Comparison of ENCODE assay signal across 25 cellular contexts in genomic region chr18:57764087-57764486, GRCh38. TPM values are rescaled to one million over a fixed set of nuclear protein-coding genes. Genes with fewer than 3 reads are reported as not detected.
A peak's percentile ranks its signal among the peaks of the same experiment; 100 is the strongest.
DNase-seq lines count a peak whose midpoint lies in the region; ATAC-seq and TF ChIP-seq lines count a peak whose summit lies in the region.
"Had no signal": no experiment of that assay in that cellular context is flagged by ENCODE, and none has a peak within 500 bp of the region (broad histone marks: within the 10 kb centered on the region; RNA-seq: fewer than 3 reads in every experiment).

No MANE protein-coding gene starts in this region.

- H3K27me3 ChIP-seq in A673 (replicated peaks; ENCODE audit: insufficient read depth, low read depth, low read length, poor library complexity): no peaks in the 10 kb centered on the region
- no peaks in the 10 kb centered on the region for H3K27me3 ChIP-seq in Caco-2 (replicated peaks; ENCODE audit: control insufficient read depth, insufficient read depth, low read length)
- no peaks in the 10 kb centered on the region for H3K27me3 ChIP-seq in lower lobe of right lung (ENCODE audit: low read depth)
- H3K27me3 ChIP-seq: BE2C, BLaER1 had no signal

- H3K27ac ChIP-seq in A673 (ENCODE audit: low read depth, low read length, poor library complexity, severe bottlenecking) (peak overlapping the region; percentile 48), lower lobe of right lung (no peak overlapping the region)
- H3K27ac ChIP-seq: 22Rv1, A549, BLaER1, C4-2B had no signal

- intact Hi-C loops in A673 (cut with micrococcal nuclease; ENCODE audit: unreplicated experiment): no loop called here
- intact Hi-C loops in Caco-2 (cut with micrococcal nuclease; ENCODE audit: unreplicated experiment): loop anchor here (5.0 kb wide), 1 partner anchor 38 kb away; the partner anchor contains the start of gene ATP8B1
- intact Hi-C loops in lower lobe of right lung (cut with DNase I): no loop called here

- H3K4me1 ChIP-seq in A673 (ENCODE audit: insufficient read depth, low read length, poor library complexity, severe bottlenecking): peaks cover 46% of the 10 kb centered on the region
- no peaks in the 10 kb centered on the region for H3K4me1 ChIP-seq in Caco-2
- H3K4me1 ChIP-seq in lower lobe of right lung: peaks cover 21% of the 10 kb centered on the region
- H3K4me1 ChIP-seq: BE2C, BLaER1 had no signal

- CTCF ChIA-PET in A673 (lab: Charles Lee) (no interaction called here), Caco-2 (lab: Charles Lee) (no interaction called here)
- CTCF ChIA-PET in activated CD4-positive, alpha-beta T cell treated with anti-CD3 and anti-CD28 coated beads, Interleukin-2, amount 10 ng/mL, durations not matched to agents 7 days and 5 days (lab: Charles Lee): no interaction called here

- DNase-seq in A673 (ENCODE audit: low spot score) (no peak), Caco-2 (no peak), HFFc6 (no peak), endothelial cell (ENCODE audit: low spot score) (no peak), lower lobe of right lung (no peak), activated gamma-delta T cell (lab: John Stamatoyannopoulos, UW) (no peak)
- DNase-seq in activated CD4-positive, alpha-beta T cell treated with anti-CD3 and anti-CD28 coated beads, Interleukin-2, amount 10 ng/mL, durations not matched to agents 7 days and 5 days: no peak
- DNase-seq: ACHN; BE2C; CD4-positive, alpha-beta T cell; CD8-positive, alpha-beta T cell; DMS 273 treated with DMSO at 0.1 percent for 48 hours; DMS153; DMS53; DMS79; DND-41; EL; GDM1 had no signal

- no peak for TF ChIP-seq CTCF in A673 (conservative IDR thresholded peaks at IDR 0.05; ENCODE audit: low read depth, low read length)
- TF ChIP-seq CTCF in Caco-2 (IDR thresholded peaks at IDR 0.05; ENCODE audit: insufficient read depth in 1 of 2, low read depth in 1 of 2, low read length in 1 of 2, severe bottlenecking in 1 of 2, unreplicated experiment in 1 of 2): no peak
- no peak for TF ChIP-seq CTCF in HFFc6 (IDR thresholded peaks at IDR 0.05)
- no peak for TF ChIP-seq CTCF in endothelial cell (IDR thresholded peaks at IDR 0.05; ENCODE audit: unreplicated experiment)
- TF ChIP-seq CTCF in lower lobe of right lung (IDR thresholded peaks at IDR 0.05): no peak

- H3K4me3 Mint-ChIP-seq in Caco-2 (ENCODE audit: unreplicated experiment) (no peak overlapping the region), HFFc6 (peak overlapping the region; percentile 28; the same call in 1 of the 2 replicates), endothelial cell (ENCODE audit: unreplicated experiment) (no peak overlapping the region)
- no peak overlapping the region for H3K4me3 Mint-ChIP-seq in activated CD4-positive, alpha-beta T cell treated with anti-CD3 and anti-CD28 coated beads, Interleukin-2, amount 10 ng/mL, durations not matched to agents 7 days and 5 days
- H3K4me3 Mint-ChIP-seq: CD4-positive, alpha-beta T cell; CD8-positive, alpha-beta T cell had no signal

- no peaks in the 10 kb centered on the region for H3K27me3 Mint-ChIP-seq in Caco-2 (ENCODE audit: insufficient read depth, unreplicated experiment)
- no peaks in the 10 kb centered on the region; the same call in 1 of the 2 replicates for H3K27me3 Mint-ChIP-seq in HFFc6 (ENCODE audit: insufficient read depth)
- peaks cover 10% of the 10 kb centered on the region for H3K27me3 Mint-ChIP-seq in endothelial cell (ENCODE audit: unreplicated experiment)
- no peaks in the 10 kb centered on the region for H3K27me3 Mint-ChIP-seq in activated CD4-positive, alpha-beta T cell treated with anti-CD3 and anti-CD28 coated beads, Interleukin-2, amount 10 ng/mL, durations not matched to agents 7 days and 5 days
- H3K27me3 Mint-ChIP-seq: CD4-positive, alpha-beta T cell had no signal

- ATAC-seq in GM18517 (IDR thresholded peaks at IDR 0.05; ENCODE audit: unreplicated experiment) (no peak), lower lobe of right lung (no peak)
- ATAC-seq: A549; CD8-positive, alpha-beta T cell; GM12878 had no signal

- H3K4me3 ChIP-seq in A673 (ENCODE audit: low read depth, low read length, poor library complexity, severe bottlenecking): no peak overlapping the region
- H3K4me3 ChIP-seq in Caco-2 (ENCODE audit: low read depth, low read length): no peak overlapping the region
- no peak overlapping the region for H3K4me3 ChIP-seq in lower lobe of right lung
- H3K4me3 ChIP-seq: A549, BLaER1, GM12878 had no signal

- H3K36me3 ChIP-seq in A673 (ENCODE audit: insufficient read depth, low read length, poor library complexity, severe bottlenecking) (peaks cover 10% of the 10 kb centered on the region), Caco-2 (ENCODE audit: control insufficient read depth, insufficient read depth, low read length) (no peaks in the 10 kb centered on the region), lower lobe of right lung (no peaks in the 10 kb centered on the region)
- H3K36me3 ChIP-seq: BE2C, BLaER1 had no signal

- H3K9me3 ChIP-seq in A673 (ENCODE audit: low read depth, low read length, poor library complexity, severe bottlenecking) (no peaks in the 10 kb centered on the region), Caco-2 (no peaks in the 10 kb centered on the region), lower lobe of right lung (no peaks in the 10 kb centered on the region)
- H3K9me3 ChIP-seq: A549, BE2C had no signal

- H3K36me3 Mint-ChIP-seq in Caco-2 (ENCODE audit: insufficient read depth, unreplicated experiment) (peaks cover 7% of the 10 kb centered on the region), HFFc6 (ENCODE audit: low read depth) (peaks cover 39% of the 10 kb centered on the region), endothelial cell (ENCODE audit: low read depth, unreplicated experiment) (peaks cover 21% of the 10 kb centered on the region)
- H3K36me3 Mint-ChIP-seq in activated CD4-positive, alpha-beta T cell treated with anti-CD3 and anti-CD28 coated beads, Interleukin-2, amount 10 ng/mL, durations not matched to agents 7 days and 5 days (ENCODE audit: low read depth): no peaks in the 10 kb centered on the region
- H3K36me3 Mint-ChIP-seq: CD8-positive, alpha-beta T cell had no signal

- H3K9me3 Mint-ChIP-seq in Caco-2 (ENCODE audit: unreplicated experiment) (no peaks in the 10 kb centered on the region), HFFc6 (no peaks in the 10 kb centered on the region), endothelial cell (ENCODE audit: unreplicated experiment) (no peaks in the 10 kb centered on the region)
- peaks cover 1% of the 10 kb centered on the region for H3K9me3 Mint-ChIP-seq in activated CD4-positive, alpha-beta T cell treated with anti-CD3 and anti-CD28 coated beads, Interleukin-2, amount 10 ng/mL, durations not matched to agents 7 days and 5 days
- H3K9me3 Mint-ChIP-seq: CD4-positive, alpha-beta T cell; CD8-positive, alpha-beta T cell had no signal

- BruUV-seq in A673 (replicated peaks; lab: Mats Ljungman, UMichigan): no TSS peak
- no TSS peak for BruUV-seq in Caco-2 (replicated peaks; lab: Mats Ljungman, UMichigan)

- POLR2A ChIA-PET in A673 (lab: Charles Lee; ENCODE audit: low non-redundant PET) (no interaction called here), Caco-2 (lab: Charles Lee) (no interaction called here)
- POLR2A ChIA-PET in activated CD4-positive, alpha-beta T cell treated with anti-CD3 and anti-CD28 coated beads, Interleukin-2, amount 10 ng/mL, durations not matched to agents 7 days and 5 days (lab: Charles Lee): no interaction called here

- H3K4me1 Mint-ChIP-seq in Caco-2 (ENCODE audit: low read depth, unreplicated experiment) (peaks cover 5% of the 10 kb centered on the region), HFFc6 (ENCODE audit: low read depth) (peaks cover 60% of the 10 kb centered on the region), endothelial cell (ENCODE audit: unreplicated experiment) (peaks cover 28% of the 10 kb centered on the region)
- H3K4me1 Mint-ChIP-seq in activated CD4-positive, alpha-beta T cell treated with anti-CD3 and anti-CD28 coated beads, Interleukin-2, amount 10 ng/mL, durations not matched to agents 7 days and 5 days: no peaks in the 10 kb centered on the region

- peak overlapping the region; percentile 14 for H3K27ac Mint-ChIP-seq in Caco-2 (ENCODE audit: unreplicated experiment)
- peak overlapping the region; percentile 40; the same call in 1 of the 2 replicates for H3K27ac Mint-ChIP-seq in HFFc6
- peak overlapping the region; percentile 50 for H3K27ac Mint-ChIP-seq in endothelial cell (ENCODE audit: unreplicated experiment)
- H3K27ac Mint-ChIP-seq in activated CD4-positive, alpha-beta T cell treated with anti-CD3 and anti-CD28 coated beads, Interleukin-2, amount 10 ng/mL, durations not matched to agents 7 days and 5 days: no peak overlapping the region
- H3K27ac Mint-ChIP-seq: CD4-positive, alpha-beta T cell; CD8-positive, alpha-beta T cell had no signal

RNA-seq across cellular contexts. Expression of gene ATP8B1, which starts 39.0 kb away (rescaled TPM):
- total RNA-seq in A673 (2021) (35.6 and 39.3 TPM in 2 replicates), Caco-2 (2022) (31.6 and 32.0 TPM in 2 replicates), endothelial cell (ENCODE audit: unreplicated experiment) (66.7 TPM), lower lobe of right lung (27.2 TPM)
- 100 to 1,000 TPM in 3 of 6 experiments, 10 to 100 TPM in 3; 78.8 to 115 (median 94.6) TPM for total RNA-seq in HFFc6 (2021; fragmentation: NEBNext Ultra II Directional; extraction: Animal tissue kit (Norgen Biotek cat#: 25700))
- total RNA-seq in activated CD4-positive, alpha-beta T cell treated with anti-CD3 and anti-CD28 coated beads, Interleukin-2, amount 10 ng/mL, durations not matched to agents 7 days and 5 days: not detected
- total RNA-seq: CD4-positive, alpha-beta T cell; CD8-positive, alpha-beta T cell; G401 had no signal

Comparison
In these comparisons a context has a peak if more than half of its experiments do, and no peak if none do; other contexts are left out.
1. RNA of gene ATP8B1, which starts 39.0 kb away (total RNA-seq): 78.8 to 115 TPM in HFFc6, 66.7 TPM in endothelial cell (single experiment), 35.6 to 39.3 TPM in A673, 31.6 to 32.0 TPM in Caco-2 and 27.2 TPM in lower lobe of right lung (single experiment); not detected in activated CD4-positive, alpha-beta T cell treated with anti-CD3 and anti-CD28 coated beads, Interleukin-2, amount 10 ng/mL, durations not matched to agents 7 days and 5 days; every median in the first group is over 10 times any median in the second.